ENCODE assay signal across 34 cellular contexts in the genomic region with DNA sequence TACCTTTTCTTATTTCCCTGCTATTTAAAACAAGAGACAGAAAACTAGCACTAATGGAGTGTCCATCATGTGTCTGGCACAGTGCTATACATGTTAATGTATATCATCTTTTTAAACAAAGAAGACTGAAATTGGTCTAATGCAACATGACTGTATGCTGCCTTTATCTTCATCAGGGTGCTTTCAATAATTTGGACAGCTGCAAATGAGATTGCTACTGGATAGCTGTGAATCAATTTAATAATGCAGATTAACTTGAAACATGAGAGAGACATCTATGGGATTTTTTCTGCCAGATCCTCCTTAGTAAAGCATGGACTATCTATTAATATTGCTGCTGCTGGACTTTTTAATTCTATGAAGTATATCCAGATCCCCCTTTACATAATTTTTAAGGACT.
"Had no signal": no experiment of that assay in that cellular context is flagged by ENCODE, and none has a peak within 500 bp of the region (broad histone marks: within the 10 kb centered on the region; RNA-seq: fewer than 3 reads in every experiment).

No MANE protein-coding gene starts in this region.

- H3K36me3 ChIP-seq: MG63 had no signal

- H3K9ac ChIP-seq: KMS-11 had no signal

- H3K27ac ChIP-seq: KMS-11 had no signal

- H3K27me3 ChIP-seq: MG63 had no signal

- DNase-seq: Karpas-422, Kasumi-1, MG63, MM.1S, MV-4-11, NCI-H1048, NCI-H1092, NCI-H1092 treated with DMSO at 0.1 percent for 48 hours, NCI-H1105, NCI-H1105 treated with DMSO at 0.1 percent for 48 hours, NCI-H1417, NCI-H1417 treated with DMSO at 0.1 percent for 48 hours, NCI-H1436, NCI-H1436 treated with DMSO at 0.1 percent for 48 hours, NCI-H146, NCI-H1694, NCI-H1694 treated with DMSO at 0.1 percent for 48 hours, NCI-H187, NCI-H187 treated with DMSO at 0.1 percent for 48 hours, NCI-H1930, NCI-H2029, NCI-H2029 treated with DMSO at 0.1 percent for 48 hours, NCI-H2081, NCI-H2081 treated with DMSO at 0.1 percent for 48 hours, NCI-H2107, NCI-H2171, NCI-H2171 treated with DMSO at 0.1 percent for 48 hours, NCI-H2227 treated with DMSO at 0.1 percent for 48 hours, NCI-H226, NCI-H345, NCI-H446, NCI-H446 treated with DMSO at 0.1 percent for 48 hours, NCI-H510A had no signal

- H3K4me2 ChIP-seq: KMS-11 had no signal

- H3K4me3 ChIP-seq: MG63 had no signal

- H3K9me3 ChIP-seq: MG63 had no signal
